Comparison of ENCODE assay signal across 20 cellular contexts in genomic region chr13:75132800-75133695, GRCh38.
DNase-seq lines count a peak whose midpoint lies in the region; ATAC-seq and TF ChIP-seq lines count a peak whose summit lies in the region.
"Had no signal": no experiment of that assay in that cellular context is flagged by ENCODE, and none has a peak within 500 bp of the region (broad histone marks: within the 10 kb centered on the region; RNA-seq: fewer than 3 reads in every experiment).

No MANE protein-coding gene starts in this region.

- no peak overlapping the region for H3K23ac ChIP-seq in mesendoderm (ENCODE audit: low read length)

- no peak overlapping the region for H2AK5ac ChIP-seq in mesendoderm (ENCODE audit: low read length)

- peak; percentile 70 for ATAC-seq in GM18867 (IDR thresholded peaks at IDR 0.05; ENCODE audit: unreplicated experiment)
- ATAC-seq in HG02981 (IDR thresholded peaks at IDR 0.05; ENCODE audit: unreplicated experiment): no peak
- ATAC-seq: CD8-positive, alpha-beta T cell had no signal

- 51% methylated on average over 3 of the region's 3 CpGs for WGBS in mammary epithelial cell (ENCODE audit: low coverage, missing lambda C conversion rate)
- no CpG with 5 or more reads among the region's 3 CpGs for WGBS in mesendoderm (ENCODE audit: extremely low coverage, insufficient coverage, low lambda C conversion rate)

- no peaks in the 10 kb centered on the region for H3K36me3 ChIP-seq in mammary epithelial cell (ENCODE audit: insufficient read depth, low read length)
- H3K36me3 ChIP-seq in mesendoderm (ENCODE audit: control insufficient read depth, insufficient read depth, low read length): no peaks in the 10 kb centered on the region
- H3K36me3 ChIP-seq: BLaER1 treated with 17β-estradiol and CSF1 and Interleukin-3, amounts not matched to agents 10 nM and 100 nM; HAP-1 had no signal

- no peak overlapping the region for H3K56ac ChIP-seq in mesendoderm (ENCODE audit: low read length)

- H3K4me3 ChIP-seq in mammary epithelial cell (replicated peaks in 1 of 3; ENCODE audit: insufficient read depth in 1 of 3, low read depth in 2 of 3, low read length in 3 of 3) (no peak overlapping the region), mesendoderm (ENCODE audit: low read length) (no peak overlapping the region), dorsolateral prefrontal cortex (no peak overlapping the region)
- H3K4me3 ChIP-seq: BLaER1 treated with 17β-estradiol and CSF1 and Interleukin-3, amounts not matched to agents 10 nM and 100 nM; HAP-1; PC-9 had no signal

- H3K79me2 ChIP-seq in mammary epithelial cell (ENCODE audit: insufficient read depth, low read length): no peaks in the 10 kb centered on the region
- H3K79me2 ChIP-seq in mesendoderm (ENCODE audit: control insufficient read depth, insufficient read depth, low read length): no peaks in the 10 kb centered on the region

- dilution Hi-C loops in mammary epithelial cell (cut with HindIII; ENCODE audit: low sequenced_read_pairs): no loop called here

- DNase-seq in LHCN-M2 (ENCODE audit: low read depth) (peak; percentile 25), mammary epithelial cell (peak; percentile 54), mesendoderm (peak; percentile 16), dorsolateral prefrontal cortex (no peak), cortex of kidney (lab: John Stamatoyannopoulos, UW) (no peak)
- DNase-seq: Calu3; CD8-positive, alpha-beta T cell; EL; KBM-7; NCI-H1417; NCI-H187; NCI-H2107; NCI-H2227 treated with DMSO at 0.1 percent for 48 hours; NCI-H524; PC-9 had no signal

- in situ Hi-C loops in mammary epithelial cell (cut with MboI; ENCODE audit: low sequenced_read_pairs in 2 of 2): no loop called here

- no peak overlapping the region for H4K5ac ChIP-seq in mesendoderm (ENCODE audit: low read length)

- no peak overlapping the region for H3K4ac ChIP-seq in mesendoderm (ENCODE audit: low read depth, low read length)

- H2BK15ac ChIP-seq in mesendoderm (replicated peaks; ENCODE audit: low read depth): no peak overlapping the region

- peaks cover 10% of the 10 kb centered on the region for H3K4me1 ChIP-seq in mammary epithelial cell (ENCODE audit: insufficient read depth, low read length)
- no peaks in the 10 kb centered on the region for H3K4me1 ChIP-seq in mesendoderm (ENCODE audit: control insufficient read depth, low read depth, low read length)
- H3K4me1 ChIP-seq: HAP-1 had no signal

- CTCF ChIA-PET in mammary epithelial cell (lab: Charles Lee; ENCODE audit: low non-redundant PET): no interaction called here

- H3K27ac ChIP-seq in mammary epithelial cell (ENCODE audit: insufficient read depth, low read depth, low read length) (no peak overlapping the region), mesendoderm (ENCODE audit: low read depth, low read length) (no peak overlapping the region), dorsolateral prefrontal cortex (no peak overlapping the region)
- H3K27ac ChIP-seq: BLaER1 treated with 17β-estradiol and CSF1 and Interleukin-3, amounts not matched to agents 10 nM and 100 nM; PC-9; RWPE1 had no signal

- no peak overlapping the region for H4K8ac ChIP-seq in mesendoderm (ENCODE audit: low read depth, low read length)

- no peak overlapping the region for H2BK5ac ChIP-seq in mesendoderm (ENCODE audit: low read length)

- no peak overlapping the region for H3K4me2 ChIP-seq in mammary epithelial cell (ENCODE audit: insufficient read depth, low read depth, low read length)
- no peak overlapping the region for H3K4me2 ChIP-seq in mesendoderm (ENCODE audit: low read length)
- H3K4me2 ChIP-seq: BLaER1 treated with 17β-estradiol and CSF1 and Interleukin-3, amounts not matched to agents 10 nM and 100 nM; PC-9 had no signal

- no peaks in the 10 kb centered on the region for H3K27me3 ChIP-seq in mammary epithelial cell (ENCODE audit: insufficient read depth, low read length)
- H3K27me3 ChIP-seq in mesendoderm (ENCODE audit: insufficient read depth, low read length, poor library complexity): no peaks in the 10 kb centered on the region
- no peaks in the 10 kb centered on the region for H3K27me3 ChIP-seq in dorsolateral prefrontal cortex
- H3K27me3 ChIP-seq: BLaER1 treated with 17β-estradiol and CSF1 and Interleukin-3, amounts not matched to agents 10 nM and 100 nM had no signal

- intact Hi-C loops in mammary epithelial cell (cut with micrococcal nuclease) (no loop called here), dorsolateral prefrontal cortex (cut with DNase I) (no loop called here)

- no peak overlapping the region for H3K18ac ChIP-seq in mesendoderm (ENCODE audit: low read length)

- H3K9me3 ChIP-seq in mammary epithelial cell (replicated peaks; ENCODE audit: insufficient read depth, low read length): no peaks in the 10 kb centered on the region
- H3K9me3 ChIP-seq: HAP-1 had no signal

- TSS peak; percentile 99 for BruUV-seq in mammary epithelial cell (replicated peaks; lab: Mats Ljungman, UMichigan)

- H3K9ac ChIP-seq in mammary epithelial cell (ENCODE audit: insufficient read depth, low read length) (no peak overlapping the region), mesendoderm (ENCODE audit: low read length) (no peak overlapping the region)
- H3K9ac ChIP-seq: BLaER1 treated with 17β-estradiol and CSF1 and Interleukin-3, amounts not matched to agents 10 nM and 100 nM had no signal

- TF ChIP-seq CTCF in mammary epithelial cell (conservative IDR thresholded peaks at IDR 0.05 in 1 of 2, IDR thresholded peaks at IDR 0.05 in 1 of 2; ENCODE audit: extremely low read depth in 1 of 2, insufficient read depth in 1 of 2, low read depth in 1 of 2, low read length in 2 of 2) (no peak), dorsolateral prefrontal cortex (IDR thresholded peaks at IDR 0.05 in 54 of 56, conservative IDR thresholded peaks at IDR 0.05 in 2 of 56; ENCODE audit: low read depth in 1 of 56, partially characterized antibody in 56 of 56) (no peak)

- H2BK120ac ChIP-seq in mesendoderm (ENCODE audit: low read depth, low read length): no peak overlapping the region

- no peak overlapping the region for H2AFZ ChIP-seq in mammary epithelial cell (ENCODE audit: low read depth, low read length)
- H2AFZ ChIP-seq: PC-9 had no signal

- no peaks in the 10 kb centered on the region for H4K20me1 ChIP-seq in mammary epithelial cell (ENCODE audit: insufficient read depth, low read length)
- H4K20me1 ChIP-seq: BLaER1 treated with 17β-estradiol and CSF1 and Interleukin-3, amounts not matched to agents 10 nM and 100 nM had no signal

- no peaks in the 10 kb centered on the region for H3K79me1 ChIP-seq in mesendoderm (ENCODE audit: low read length)

Comparison
In these comparisons a context has a peak if more than half of its experiments do, and no peak if none do; other contexts are left out.
1. DNase-seq: peak in LHCN-M2 (single experiment), mammary epithelial cell (single experiment) and mesendoderm (single experiment); none in dorsolateral prefrontal cortex (0 of 10) and cortex of kidney (single experiment).